In genomic region chr3:107753494-107753893, GRCh38 we compare ENCODE assay signal across 8 cellular contexts.
A peak's percentile ranks its signal among the peaks of the same experiment; 100 is the strongest.
DNase-seq lines count a peak whose midpoint lies in the region; ATAC-seq and TF ChIP-seq lines count a peak whose summit lies in the region.

No MANE protein-coding gene starts in this region.

- in situ Hi-C loops in KBM-7 (cut with MboI; ENCODE audit: low pct_unique_long_range_greater_than_20kb, low sequenced_read_pairs): no loop called here

- H3K36me3 ChIP-seq in endodermal cell (ENCODE audit: control insufficient read depth, insufficient read depth, low read length): peaks cover 11% of the 10 kb centered on the region

- H3K27ac ChIP-seq in endodermal cell (ENCODE audit: low read depth, low read length): no peak overlapping the region

- peak; percentile 50 for DNase-seq in A172 (ENCODE audit: low spot score)
- peak; percentile 62 for DNase-seq in ELR (ENCODE audit: low read depth)
- DNase-seq in KBM-7: peak; percentile 80
- DNase-seq in SHP77 (lab: John Stamatoyannopoulos, UW): peak; percentile 8 to 49
- DNase-seq in endodermal cell: peak; percentile 87
- peak; percentile 37 for DNase-seq in mucosa of gallbladder (ENCODE audit: low spot score)
- no peak for DNase-seq in NCI-H510A treated with DMSO at 0.1 percent for 48 hours (lab: John Stamatoyannopoulos, UW)

- H3K9ac ChIP-seq in endodermal cell (ENCODE audit: extremely low read depth, low read length, poor library complexity, severe bottlenecking): no peak overlapping the region

- ATAC-seq in HG03439 (IDR thresholded peaks at IDR 0.05; ENCODE audit: unreplicated experiment): no peak

- peaks cover 27% of the 10 kb centered on the region for H3K4me1 Mint-ChIP-seq in endodermal cell

- 20 to 50% methylated on average over 1 to 2 of the region's 2 CpGs for WGBS in endodermal cell (ENCODE audit: insufficient coverage in 1 of 2, insufficient read length in 1 of 2), 2 experiments

- no peak overlapping the region for H3K4me3 Mint-ChIP-seq in endodermal cell

- no peaks in the 10 kb centered on the region for H3K27me3 ChIP-seq in endodermal cell (ENCODE audit: control insufficient read depth, insufficient read depth, low read length, poor library complexity, severe bottlenecking)

- H3K9me3 ChIP-seq in endodermal cell (ENCODE audit: control insufficient read depth, low read length): no peaks in the 10 kb centered on the region

- no peak overlapping the region for H3K27ac Mint-ChIP-seq in endodermal cell

- peak; percentile 81 for TF ChIP-seq CTCF in endodermal cell (conservative IDR thresholded peaks at IDR 0.05)

- no peak overlapping the region for H3K4me3 ChIP-seq in endodermal cell (ENCODE audit: low read length)

- no peaks in the 10 kb centered on the region for H3K9me3 Mint-ChIP-seq in endodermal cell

- H3K36me3 Mint-ChIP-seq in endodermal cell (ENCODE audit: low read depth): peaks cover 3% of the 10 kb centered on the region

- H3K4me1 ChIP-seq in endodermal cell (ENCODE audit: control insufficient read depth, insufficient read depth, low read length): no peaks in the 10 kb centered on the region

- no peaks in the 10 kb centered on the region for H3K27me3 Mint-ChIP-seq in endodermal cell (ENCODE audit: insufficient read depth)
